Comparison of ENCODE assay signal across 19 cellular contexts in the genomic region with DNA sequence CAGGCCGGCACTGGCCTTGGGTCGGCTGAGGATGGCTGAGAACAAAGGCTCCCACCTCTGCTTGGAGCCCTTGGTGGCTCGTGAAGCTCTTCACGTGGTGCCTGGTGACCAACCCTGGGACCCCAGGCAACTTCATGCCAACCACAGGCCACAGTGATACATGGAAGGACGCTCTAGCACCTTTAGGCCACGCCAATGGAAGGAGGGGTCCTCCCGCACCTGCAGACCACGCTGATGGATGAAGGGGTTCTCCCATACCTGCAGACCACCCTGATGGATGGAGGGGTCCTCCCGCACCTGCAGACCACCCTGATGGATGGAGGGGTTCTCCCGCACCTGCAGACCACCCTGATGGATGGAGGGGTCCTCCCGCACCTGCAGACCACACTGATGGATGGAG.
DNase-seq lines count a peak whose midpoint lies in the region; ATAC-seq and TF ChIP-seq lines count a peak whose summit lies in the region.
"Had no signal": no experiment of that assay in that cellular context is flagged by ENCODE, and none has a peak within 500 bp of the region (broad histone marks: within the 10 kb centered on the region; RNA-seq: fewer than 3 reads in every experiment).

No MANE protein-coding gene starts in this region.

- TF ChIP-seq CTCF in esophagus muscularis mucosa (IDR thresholded peaks at IDR 0.05) (no peak), osteocyte (IDR thresholded peaks at IDR 0.05) (no peak)

- H3K27me3 Mint-ChIP-seq in activated CD4-positive, alpha-beta memory T cell treated with anti-CD3 and anti-CD28 coated beads, Interleukin-2, amount 10 ng/mL, durations not matched to agents 7 days and 5 days = peaks cover 35% of the 10 kb centered on the region
- peaks cover 7% of the 10 kb centered on the region for H3K27me3 Mint-ChIP-seq in activated CD4-positive, alpha-beta memory T cell treated with anti-CD3 and anti-CD28 coated beads for 36 hours
- H3K27me3 Mint-ChIP-seq in osteocyte (ENCODE audit: unreplicated experiment) = peaks cover 18% of the 10 kb centered on the region

- H3K27ac Mint-ChIP-seq in activated CD4-positive, alpha-beta memory T cell treated with anti-CD3 and anti-CD28 coated beads, Interleukin-2, amount 10 ng/mL, durations not matched to agents 7 days and 5 days = no peak overlapping the region
- no peak overlapping the region for H3K27ac Mint-ChIP-seq in activated CD4-positive, alpha-beta memory T cell treated with anti-CD3 and anti-CD28 coated beads for 36 hours
- no peak overlapping the region for H3K27ac Mint-ChIP-seq in osteocyte (ENCODE audit: unreplicated experiment)
- H3K27ac Mint-ChIP-seq: CD14-positive monocyte; CD4-positive, alpha-beta memory T cell; GM23338; HFFc6 had no signal

- intact Hi-C loops in activated CD4-positive, alpha-beta memory T cell treated with anti-CD3 and anti-CD28 coated beads for 36 hours (cut with micrococcal nuclease) = no loop called here
- intact Hi-C loops in esophagus muscularis mucosa (cut with DNase I) = no loop called here

- H3K9me3 Mint-ChIP-seq in activated CD4-positive, alpha-beta memory T cell treated with anti-CD3 and anti-CD28 coated beads, Interleukin-2, amount 10 ng/mL, durations not matched to agents 7 days and 5 days = peaks cover 3% of the 10 kb centered on the region
- H3K9me3 Mint-ChIP-seq in activated CD4-positive, alpha-beta memory T cell treated with anti-CD3 and anti-CD28 coated beads for 36 hours = peaks cover 6% of the 10 kb centered on the region
- peaks cover 16% of the 10 kb centered on the region for H3K9me3 Mint-ChIP-seq in osteocyte (ENCODE audit: unreplicated experiment)

- H3K4me1 Mint-ChIP-seq in activated CD4-positive, alpha-beta memory T cell treated with anti-CD3 and anti-CD28 coated beads, Interleukin-2, amount 10 ng/mL, durations not matched to agents 7 days and 5 days = no peaks in the 10 kb centered on the region
- no peaks in the 10 kb centered on the region for H3K4me1 Mint-ChIP-seq in activated CD4-positive, alpha-beta memory T cell treated with anti-CD3 and anti-CD28 coated beads for 36 hours (ENCODE audit: low read depth)
- no peaks in the 10 kb centered on the region for H3K4me1 Mint-ChIP-seq in osteocyte (ENCODE audit: unreplicated experiment)
- H3K4me1 Mint-ChIP-seq: CD14-positive monocyte had no signal

- no peak overlapping the region for H3K4me3 Mint-ChIP-seq in activated CD4-positive, alpha-beta memory T cell treated with anti-CD3 and anti-CD28 coated beads, Interleukin-2, amount 10 ng/mL, durations not matched to agents 7 days and 5 days
- H3K4me3 Mint-ChIP-seq in activated CD4-positive, alpha-beta memory T cell treated with anti-CD3 and anti-CD28 coated beads for 36 hours = no peak overlapping the region
- no peak overlapping the region for H3K4me3 Mint-ChIP-seq in osteocyte (ENCODE audit: unreplicated experiment)
- H3K4me3 Mint-ChIP-seq: CD14-positive monocyte; CD4-positive, alpha-beta memory T cell; GM23338; HFFc6 had no signal

- H3K36me3 ChIP-seq in esophagus muscularis mucosa (no peaks in the 10 kb centered on the region), HAP-1 (replicated peaks) (no peaks in the 10 kb centered on the region)
- H3K36me3 ChIP-seq: BLaER1 had no signal

- H3K27me3 ChIP-seq in esophagus muscularis mucosa (no peaks in the 10 kb centered on the region), HAP-1 (ENCODE audit: low read depth) (no peaks in the 10 kb centered on the region)

- H3K27ac ChIP-seq in esophagus muscularis mucosa (replicated peaks in 1 of 4) = no peak overlapping the region
- H3K27ac ChIP-seq: 22Rv1, A549, BLaER1 had no signal

- H3K4me1 ChIP-seq in esophagus muscularis mucosa (no peaks in the 10 kb centered on the region), HAP-1 (no peaks in the 10 kb centered on the region)
- H3K4me1 ChIP-seq: A549, BLaER1 had no signal

- TF ChIP-seq EP300 in esophagus muscularis mucosa (IDR thresholded peaks at IDR 0.05) = no peak

- H3K4me3 ChIP-seq in esophagus muscularis mucosa = no peak overlapping the region
- H3K4me3 ChIP-seq in HAP-1 = no peak overlapping the region
- H3K4me3 ChIP-seq: A549, BLaER1, GM23338 had no signal

- no peaks in the 10 kb centered on the region for H3K36me3 Mint-ChIP-seq in activated CD4-positive, alpha-beta memory T cell treated with anti-CD3 and anti-CD28 coated beads, Interleukin-2, amount 10 ng/mL, durations not matched to agents 7 days and 5 days (ENCODE audit: low read depth)
- H3K36me3 Mint-ChIP-seq in activated CD4-positive, alpha-beta memory T cell treated with anti-CD3 and anti-CD28 coated beads for 36 hours = no peaks in the 10 kb centered on the region
- no peaks in the 10 kb centered on the region for H3K36me3 Mint-ChIP-seq in osteocyte (ENCODE audit: unreplicated experiment)
- H3K36me3 Mint-ChIP-seq: CD14-positive monocyte; CD4-positive, alpha-beta memory T cell had no signal

- H3K9me3 ChIP-seq in esophagus muscularis mucosa (peaks cover 0 to 11% (median 4%) of the 10 kb centered on the region in 4 donors), HAP-1 (no peaks in the 10 kb centered on the region)

- POLR2A ChIA-PET in activated CD4-positive, alpha-beta memory T cell treated with anti-CD3 and anti-CD28 coated beads, Interleukin-2, amount 10 ng/mL, durations not matched to agents 7 days and 5 days (lab: Charles Lee) = no interaction called here
- POLR2A ChIA-PET in activated CD4-positive, alpha-beta memory T cell treated with anti-CD3 and anti-CD28 coated beads for 36 hours (lab: Charles Lee) = no interaction called here

- CTCF ChIA-PET in activated CD4-positive, alpha-beta memory T cell treated with anti-CD3 and anti-CD28 coated beads, Interleukin-2, amount 10 ng/mL, durations not matched to agents 7 days and 5 days (lab: Charles Lee) = no interaction called here
- CTCF ChIA-PET in activated CD4-positive, alpha-beta memory T cell treated with anti-CD3 and anti-CD28 coated beads for 36 hours (lab: Charles Lee) = no interaction called here

- TF ChIP-seq POLR2A in esophagus muscularis mucosa (IDR thresholded peaks at IDR 0.05; ENCODE audit: low read depth) = no peak

- peak; percentile 6 for DNase-seq in activated CD4-positive, alpha-beta memory T cell treated with anti-CD3 and anti-CD28 coated beads, Interleukin-2, amount 10 ng/mL, durations not matched to agents 7 days and 5 days
- no peak for DNase-seq in activated CD4-positive, alpha-beta memory T cell treated with anti-CD3 and anti-CD28 coated beads for 36 hours
- DNase-seq in esophagus muscularis mucosa (ENCODE audit: extremely low spot score) (peak; percentile 78), osteocyte (ENCODE audit: extremely low spot score, unreplicated experiment) (peak; percentile 75), NOMO-1 (lab: John Stamatoyannopoulos, UW; ENCODE audit: unreplicated experiment in 2 of 2) (no peak), HAP-1 (ENCODE audit: low spot score in 2 of 2) (no peak)
- DNase-seq: CD4-positive, alpha-beta memory T cell; DMS153; DMS79; GDM1; HFFc6; IMR-90 had no signal

- no peak for ATAC-seq in HG03460 (IDR thresholded peaks at IDR 0.05; ENCODE audit: unreplicated experiment)
- ATAC-seq: A549, GM23338, HCT116 had no signal

- in situ Hi-C loops in HAP-1 (cut with MboI; ENCODE audit: low sequenced_read_pairs) = no loop called here

- WGBS in esophagus muscularis mucosa = 86% methylated on average over 3 of the region's 11 CpGs

Comparison
In these comparisons a context has a peak if more than half of its experiments do, and no peak if none do; other contexts are left out.
1. DNase-seq: peak in activated CD4-positive, alpha-beta memory T cell treated with anti-CD3 and anti-CD28 coated beads, Interleukin-2, amount 10 ng/mL, durations not matched to agents 7 days and 5 days (single experiment), esophagus muscularis mucosa (single experiment) and osteocyte (single experiment); none in activated CD4-positive, alpha-beta memory T cell treated with anti-CD3 and anti-CD28 coated beads for 36 hours (single experiment), NOMO-1 (0 of 2) and HAP-1 (0 of 2).